In genomic region chr7:149090397-149091195, GRCh38 we compare ENCODE assay signal across 1 cellular context.
TF ChIP-seq lines count a peak whose summit lies in the region.

ZNF786 (minus strand) TSS chr7:149090718; CDS start chr7:149090640, 78 bp downstream.

TF ChIP-seq in K562, 482 proteins besides CTCF, POLR2A, EP300 and RAD21 (continued from another document and continues in another):
- TF ChIP-seq RERE (CRISPR knock-in tag; IDR thresholded peaks at IDR 0.05; ENCODE audit: borderline replicate concordance) (0 out of 2 replicates have a peak, but pooled peaks have one; percentile 6), FOS (IDR thresholded peaks at IDR 0.05; ENCODE audit: extremely low read depth, insufficient read length) (no peak), BDP1 (IDR thresholded peaks at IDR 0.05; ENCODE audit: insufficient read depth, insufficient read length) (no peak), SIN3A (IDR thresholded peaks at IDR 0.05; ENCODE audit: borderline replicate concordance in 2 of 2, control insufficient read depth in 1 of 2, low read depth in 2 of 2, low read length in 2 of 2) (peak; percentile 46 to 77; a peak in 2 of 4 replicates), PYGO2 (tag; IDR thresholded peaks at IDR 0.05) (no peak), OTX1 (CRISPR knock-in tag; IDR thresholded peaks at IDR 0.05) (no peak), U2AF2 (optimal IDR thresholded peaks at IDR 0.05; ENCODE audit: low read depth, low read length) (no peak), PRPF4 (IDR thresholded peaks at IDR 0.05; ENCODE audit: insufficient read depth, low read depth, low read length, poor library complexity, severe bottlenecking) (no peak), KLF1 (tag; IDR thresholded peaks at IDR 0.05) (no peak), SFPQ (IDR thresholded peaks at IDR 0.05; ENCODE audit: low read depth, low read length) (no peak), PURB (CRISPR knock-in tag; IDR thresholded peaks at IDR 0.05; ENCODE audit: low read depth) (no peak), ZNF347 (CRISPR knock-in tag; IDR thresholded peaks at IDR 0.05; ENCODE audit: low read depth) (no peak), ZBTB26 (CRISPR knock-in tag; IDR thresholded peaks at IDR 0.05) (0 out of 2 replicates have a peak, but pooled peaks have one; percentile 80), BRCA1 (IDR thresholded peaks at IDR 0.05) (no peak), BRCA1 (CRISPR knock-in tag; IDR thresholded peaks at IDR 0.05) (no peak; the same call in 1 of the 2 replicates), GABPA (tag; conservative IDR thresholded peaks at IDR 0.05; ENCODE audit: low read depth) (peak; percentile 57), KAT7 (CRISPR knock-in tag; IDR thresholded peaks at IDR 0.05; ENCODE audit: borderline replicate concordance) (peak; percentile 95; the same call in 1 of the 2 replicates), ATF6 (CRISPR knock-in tag; IDR thresholded peaks at IDR 0.05) (no peak), STAT5B (CRISPR knock-in tag; IDR thresholded peaks at IDR 0.05) (no peak), DNMT1 (IDR thresholded peaks at IDR 0.05) (no peak), MTA2 (IDR thresholded peaks at IDR 0.05; ENCODE audit: low read depth) (peak; percentile 59; the same call in 1 of the 2 replicates), SAP30 (IDR thresholded peaks at IDR 0.05; ENCODE audit: borderline replicate concordance, insufficient read depth, low read depth, low read length, poor library complexity, severe bottlenecking) (peak; percentile 93), E2F3 (CRISPR knock-in tag; IDR thresholded peaks at IDR 0.05) (peak; percentile 69; the same call in 1 of the 2 replicates), PRDM10 (IDR thresholded peaks at IDR 0.05; ENCODE audit: partially characterized antibody) (no peak), NR2F6 (CRISPR knock-in tag; IDR thresholded peaks at IDR 0.05) (no peak)
- TF ChIP-seq, protein P1, sequence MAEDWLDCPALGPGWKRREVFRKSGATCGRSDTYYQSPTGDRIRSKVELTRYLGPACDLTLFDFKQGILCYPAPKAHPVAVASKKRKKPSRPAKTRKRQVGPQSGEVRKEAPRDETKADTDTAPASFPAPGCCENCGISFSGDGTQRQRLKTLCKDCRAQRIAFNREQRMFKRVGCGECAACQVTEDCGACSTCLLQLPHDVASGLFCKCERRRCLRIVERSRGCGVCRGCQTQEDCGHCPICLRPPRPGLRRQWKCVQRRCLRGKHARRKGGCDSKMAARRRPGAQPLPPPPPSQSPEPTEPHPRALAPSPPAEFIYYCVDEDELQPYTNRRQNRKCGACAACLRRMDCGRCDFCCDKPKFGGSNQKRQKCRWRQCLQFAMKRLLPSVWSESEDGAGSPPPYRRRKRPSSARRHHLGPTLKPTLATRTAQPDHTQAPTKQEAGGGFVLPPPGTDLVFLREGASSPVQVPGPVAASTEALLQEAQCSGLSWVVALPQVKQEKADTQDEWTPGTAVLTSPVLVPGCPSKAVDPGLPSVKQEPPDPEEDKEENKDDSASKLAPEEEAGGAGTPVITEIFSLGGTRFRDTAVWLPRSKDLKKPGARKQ (CRISPR knock-in tag; IDR thresholded peaks at IDR 0.05): no peak
- TF ChIP-seq, protein P2, sequence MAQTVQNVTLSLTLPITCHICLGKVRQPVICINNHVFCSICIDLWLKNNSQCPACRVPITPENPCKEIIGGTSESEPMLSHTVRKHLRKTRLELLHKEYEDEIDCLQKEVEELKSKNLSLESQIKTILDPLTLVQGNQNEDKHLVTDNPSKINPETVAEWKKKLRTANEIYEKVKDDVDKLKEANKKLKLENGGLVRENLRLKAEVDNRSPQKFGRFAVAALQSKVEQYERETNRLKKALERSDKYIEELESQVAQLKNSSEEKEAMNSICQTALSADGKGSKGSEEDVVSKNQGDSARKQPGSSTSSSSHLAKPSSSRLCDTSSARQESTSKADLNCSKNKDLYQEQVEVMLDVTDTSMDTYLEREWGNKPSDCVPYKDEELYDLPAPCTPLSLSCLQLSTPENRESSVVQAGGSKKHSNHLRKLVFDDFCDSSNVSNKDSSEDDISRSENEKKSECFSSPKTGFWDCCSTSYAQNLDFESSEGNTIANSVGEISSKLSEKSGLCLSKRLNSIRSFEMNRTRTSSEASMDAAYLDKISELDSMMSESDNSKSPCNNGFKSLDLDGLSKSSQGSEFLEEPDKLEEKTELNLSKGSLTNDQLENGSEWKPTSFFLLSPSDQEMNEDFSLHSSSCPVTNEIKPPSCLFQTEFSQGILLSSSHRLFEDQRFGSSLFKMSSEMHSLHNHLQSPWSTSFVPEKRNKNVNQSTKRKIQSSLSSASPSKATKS (CRISPR knock-in tag; IDR thresholded peaks at IDR 0.05): no peak
- TF ChIP-seq, protein P3, sequence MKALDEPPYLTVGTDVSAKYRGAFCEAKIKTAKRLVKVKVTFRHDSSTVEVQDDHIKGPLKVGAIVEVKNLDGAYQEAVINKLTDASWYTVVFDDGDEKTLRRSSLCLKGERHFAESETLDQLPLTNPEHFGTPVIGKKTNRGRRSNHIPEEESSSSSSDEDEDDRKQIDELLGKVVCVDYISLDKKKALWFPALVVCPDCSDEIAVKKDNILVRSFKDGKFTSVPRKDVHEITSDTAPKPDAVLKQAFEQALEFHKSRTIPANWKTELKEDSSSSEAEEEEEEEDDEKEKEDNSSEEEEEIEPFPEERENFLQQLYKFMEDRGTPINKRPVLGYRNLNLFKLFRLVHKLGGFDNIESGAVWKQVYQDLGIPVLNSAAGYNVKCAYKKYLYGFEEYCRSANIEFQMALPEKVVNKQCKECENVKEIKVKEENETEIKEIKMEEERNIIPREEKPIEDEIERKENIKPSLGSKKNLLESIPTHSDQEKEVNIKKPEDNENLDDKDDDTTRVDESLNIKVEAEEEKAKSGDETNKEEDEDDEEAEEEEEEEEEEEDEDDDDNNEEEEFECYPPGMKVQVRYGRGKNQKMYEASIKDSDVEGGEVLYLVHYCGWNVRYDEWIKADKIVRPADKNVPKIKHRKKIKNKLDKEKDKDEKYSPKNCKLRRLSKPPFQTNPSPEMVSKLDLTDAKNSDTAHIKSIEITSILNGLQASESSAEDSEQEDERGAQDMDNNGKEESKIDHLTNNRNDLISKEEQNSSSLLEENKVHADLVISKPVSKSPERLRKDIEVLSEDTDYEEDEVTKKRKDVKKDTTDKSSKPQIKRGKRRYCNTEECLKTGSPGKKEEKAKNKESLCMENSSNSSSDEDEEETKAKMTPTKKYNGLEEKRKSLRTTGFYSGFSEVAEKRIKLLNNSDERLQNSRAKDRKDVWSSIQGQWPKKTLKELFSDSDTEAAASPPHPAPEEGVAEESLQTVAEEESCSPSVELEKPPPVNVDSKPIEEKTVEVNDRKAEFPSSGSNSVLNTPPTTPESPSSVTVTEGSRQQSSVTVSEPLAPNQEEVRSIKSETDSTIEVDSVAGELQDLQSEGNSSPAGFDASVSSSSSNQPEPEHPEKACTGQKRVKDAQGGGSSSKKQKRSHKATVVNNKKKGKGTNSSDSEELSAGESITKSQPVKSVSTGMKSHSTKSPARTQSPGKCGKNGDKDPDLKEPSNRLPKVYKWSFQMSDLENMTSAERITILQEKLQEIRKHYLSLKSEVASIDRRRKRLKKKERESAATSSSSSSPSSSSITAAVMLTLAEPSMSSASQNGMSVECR (CRISPR knock-in tag; IDR thresholded peaks at IDR 0.05): peak; percentile 72
